35 cellular contexts compared by ENCODE assay signal in the genomic region with DNA sequence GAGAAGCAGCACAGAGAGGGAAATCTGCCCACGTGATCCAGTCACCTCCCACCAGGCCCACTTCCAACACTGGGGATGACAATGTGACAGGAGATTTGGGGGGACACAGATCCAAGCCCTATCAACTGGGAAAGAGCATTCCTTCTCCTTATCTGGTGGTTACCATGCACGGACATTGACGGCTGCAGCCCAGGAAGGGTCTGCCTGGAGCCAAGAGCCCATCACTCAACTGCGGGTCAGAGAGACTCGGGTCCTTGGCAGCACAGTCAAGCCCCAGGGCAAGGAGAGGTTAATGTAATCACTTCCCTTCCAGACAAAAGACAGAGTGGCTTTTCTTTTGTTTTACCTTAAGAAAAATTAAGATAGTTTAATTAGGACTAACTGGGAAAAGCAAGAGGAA.
"Had no signal": no experiment of that assay in that cellular context is flagged by ENCODE, and none has a peak within 500 bp of the region (broad histone marks: within the 10 kb centered on the region; RNA-seq: fewer than 3 reads in every experiment).

No MANE protein-coding gene starts in this region.

- H3K36me3 Mint-ChIP-seq: activated CD8-positive, alpha-beta memory T cell treated with anti-CD3 and anti-CD28 coated beads, Interleukin-2, amount 10 ng/mL, durations not matched to agents 7 days and 5 days; activated naive CD4-positive, alpha-beta T cell treated with anti-CD3 and anti-CD28 coated beads, Interleukin-2, amount 10 ng/mL, durations not matched to agents 7 days and 5 days; activated naive CD8-positive, alpha-beta T cell; brain had no signal

- DNase-seq: activated B cell treated with CpG ODN at 0.5 μM for 24 hours; activated CD4-positive, alpha-beta memory T cell treated with anti-CD3 and anti-CD28 coated beads, Interleukin-2, amount 10 ng/mL, durations not matched to agents 7 days and 5 days; activated CD4-positive, alpha-beta T cell treated with anti-CD3 and anti-CD28 coated beads for 4 hours; activated CD4-positive, CD25-positive, alpha-beta regulatory T cell treated with anti-CD3 and anti-CD28 coated beads, Interleukin-2, amount 50 U/mL, for 72 hours; activated CD8-positive, alpha-beta memory T cell treated with anti-CD3 and anti-CD28 coated beads for 24 hours; activated CD8-positive, alpha-beta memory T cell treated with anti-CD3 and anti-CD28 coated beads, Interleukin-2, amount 10 ng/mL, durations not matched to agents 7 days and 5 days; activated CD8-positive, alpha-beta memory T cell treated with anti-CD3 and anti-CD28 coated beads, Interleukin-2, amount 50 U/mL, for 48 hours; activated effector memory CD4-positive, alpha-beta T cell treated with Interleukin-2 at 50 U/mL for 16 hours; activated naive CD4-positive, alpha-beta T cell treated with anti-CD3 and anti-CD28 coated beads, Interleukin-2, amount 10 ng/mL, durations not matched to agents 7 days and 5 days; activated naive CD8-positive, alpha-beta T cell treated with anti-CD3 and anti-CD28 coated beads, Interleukin-2, amount 50 U/mL, for 24 hours; activated T-cell treated with anti-CD3 and anti-CD28 coated beads, Interleukin-2, amount 50 U/mL, for 48 hours; anterior cingulate cortex; Kasumi-1; KG1; MG63; NCI-H1048; NCI-H1105 treated with DMSO at 0.1 percent for 48 hours; NCI-H1436; NCI-H1694 treated with DMSO at 0.1 percent for 48 hours; NCI-H2029; NCI-H345; NCI-H524 treated with DMSO at 0.1 percent for 48 hours; NCI-H748 treated with DMSO at 0.1 percent for 48 hours; NK-92 treated with Interleukin-12 subunit alpha and Interleukin-12 subunit beta, amount 100 ng/mL, for 24 hours; PC-9; SW 1271; T-helper 1 cell; T-helper 2 cell; T-helper 9 cell had no signal

- H3K27ac Mint-ChIP-seq: activated B cell treated with CpG ODN at 0.5 μM for 24 hours; activated CD4-positive, alpha-beta memory T cell treated with anti-CD3 and anti-CD28 coated beads, Interleukin-2, amount 10 ng/mL, durations not matched to agents 7 days and 5 days; activated CD8-positive, alpha-beta memory T cell treated with anti-CD3 and anti-CD28 coated beads, Interleukin-2, amount 10 ng/mL, durations not matched to agents 7 days and 5 days; activated naive CD4-positive, alpha-beta T cell treated with anti-CD3 and anti-CD28 coated beads, Interleukin-2, amount 10 ng/mL, durations not matched to agents 7 days and 5 days; activated naive CD8-positive, alpha-beta T cell; activated naive CD8-positive, alpha-beta T cell treated with anti-CD3 and anti-CD28 coated beads, Interleukin-2, amount 50 U/mL, for 24 hours; brain had no signal

- ATAC-seq: activated CD8-positive, alpha-beta memory T cell treated with anti-CD3 and anti-CD28 coated beads, Interleukin-2, amount 10 ng/mL, durations not matched to agents 7 days and 5 days; activated naive CD8-positive, alpha-beta T cell treated with anti-CD3 and anti-CD28 coated beads, Interleukin-2, amount 50 U/mL, for 24 hours; Right ventricle myocardium inferior had no signal

- H3K9me3 ChIP-seq: MG63 had no signal

- H3K4me3 Mint-ChIP-seq: activated B cell treated with CpG ODN at 0.5 μM for 24 hours; activated CD4-positive, alpha-beta memory T cell treated with anti-CD3 and anti-CD28 coated beads, Interleukin-2, amount 10 ng/mL, durations not matched to agents 7 days and 5 days; activated CD8-positive, alpha-beta memory T cell treated with anti-CD3 and anti-CD28 coated beads, Interleukin-2, amount 10 ng/mL, durations not matched to agents 7 days and 5 days; activated naive CD4-positive, alpha-beta T cell treated with anti-CD3 and anti-CD28 coated beads, Interleukin-2, amount 10 ng/mL, durations not matched to agents 7 days and 5 days; activated naive CD8-positive, alpha-beta T cell; activated naive CD8-positive, alpha-beta T cell treated with anti-CD3 and anti-CD28 coated beads, Interleukin-2, amount 50 U/mL, for 24 hours; brain; central memory CD8-positive, alpha-beta T cell had no signal

- H3K4me1 Mint-ChIP-seq: activated B cell treated with CpG ODN at 0.5 μM for 24 hours; activated naive CD4-positive, alpha-beta T cell treated with anti-CD3 and anti-CD28 coated beads, Interleukin-2, amount 10 ng/mL, durations not matched to agents 7 days and 5 days; activated naive CD8-positive, alpha-beta T cell treated with anti-CD3 and anti-CD28 coated beads, Interleukin-2, amount 50 U/mL, for 24 hours; brain; central memory CD8-positive, alpha-beta T cell had no signal

- H3K27ac ChIP-seq: PC-9, RWPE1, VCaP had no signal

- H3K4me2 ChIP-seq: PC-9 had no signal

- H2AFZ ChIP-seq: PC-9 had no signal

- H3K27me3 ChIP-seq: MG63 had no signal

- H3K9me3 Mint-ChIP-seq: activated B cell treated with CpG ODN at 0.5 μM for 24 hours; activated CD4-positive, alpha-beta memory T cell treated with anti-CD3 and anti-CD28 coated beads, Interleukin-2, amount 10 ng/mL, durations not matched to agents 7 days and 5 days; activated naive CD4-positive, alpha-beta T cell treated with anti-CD3 and anti-CD28 coated beads, Interleukin-2, amount 10 ng/mL, durations not matched to agents 7 days and 5 days; activated naive CD8-positive, alpha-beta T cell treated with anti-CD3 and anti-CD28 coated beads, Interleukin-2, amount 50 U/mL, for 24 hours; central memory CD8-positive, alpha-beta T cell had no signal

- H3K27me3 Mint-ChIP-seq: central memory CD8-positive, alpha-beta T cell had no signal
